ENCODE assay signal across 11 cellular contexts in the genomic region with DNA sequence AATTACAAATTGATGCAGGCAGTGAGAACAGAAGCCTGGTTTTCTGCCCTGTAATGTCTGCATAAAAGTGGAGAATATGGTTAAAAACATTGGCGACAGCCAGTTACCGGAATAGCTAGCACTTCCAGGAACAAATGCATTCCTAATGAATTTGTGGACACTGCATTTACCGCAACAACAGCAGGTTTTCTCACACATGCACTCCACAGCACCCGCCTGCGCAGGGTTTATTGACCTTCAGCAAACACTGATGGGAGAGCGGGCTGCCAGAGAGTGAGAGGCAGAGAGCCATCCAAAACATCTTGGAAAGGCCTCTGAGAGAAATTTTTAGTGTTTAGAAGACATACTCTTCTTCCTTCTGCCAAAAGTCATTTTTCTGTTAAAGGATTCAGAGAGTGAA.
DNase-seq lines count a peak whose midpoint lies in the region; ATAC-seq and TF ChIP-seq lines count a peak whose summit lies in the region.
"Had no signal": no experiment of that assay in that cellular context is flagged by ENCODE, and none has a peak within 500 bp of the region (broad histone marks: within the 10 kb centered on the region; RNA-seq: fewer than 3 reads in every experiment).

No MANE protein-coding gene starts in this region.

- peak overlapping the region; percentile 14 for H3K27ac Mint-ChIP-seq in activated naive CD8-positive, alpha-beta T cell treated with anti-CD3 and anti-CD28 coated beads, Interleukin-2, amount 50 U/mL, for 24 hours
- H3K27ac Mint-ChIP-seq in activated naive CD8-positive, alpha-beta T cell treated with anti-CD3 and anti-CD28 coated beads for 36 hours, result no peak overlapping the region
- H3K27ac Mint-ChIP-seq: activated naive CD4-positive, alpha-beta T cell treated with anti-CD3 and anti-CD28 coated beads for 36 hours had no signal

- H3K27ac ChIP-seq in lower lobe of right lung, result no peak overlapping the region
- H3K27ac ChIP-seq in upper lobe of right lung, result no peak overlapping the region
- no peak overlapping the region for H3K27ac ChIP-seq in uterus
- no peak overlapping the region for H3K27ac ChIP-seq in adrenal gland

- DNase-seq in activated naive CD8-positive, alpha-beta T cell treated with anti-CD3 and anti-CD28 coated beads, Interleukin-2, amount 50 U/mL, for 24 hours, result no peak
- DNase-seq in activated naive CD8-positive, alpha-beta T cell treated with anti-CD3 and anti-CD28 coated beads for 36 hours, result no peak
- DNase-seq in astrocyte of the spinal cord (ENCODE audit: low read depth, low spot score) (peak; percentile 85), lower lobe of right lung (peak; percentile 57), upper lobe of right lung (peak; percentile 68), uterus (no peak), Right ventricle myocardium inferior (ENCODE audit: missing footprints) (no peak), adrenal gland (no peak)
- DNase-seq: activated naive CD4-positive, alpha-beta T cell treated with anti-CD3 and anti-CD28 coated beads for 36 hours; HCEC 1CT; NCI-H1105 had no signal

- no peak overlapping the region for H3K4me3 Mint-ChIP-seq in activated naive CD8-positive, alpha-beta T cell treated with anti-CD3 and anti-CD28 coated beads, Interleukin-2, amount 50 U/mL, for 24 hours
- H3K4me3 Mint-ChIP-seq in activated naive CD8-positive, alpha-beta T cell treated with anti-CD3 and anti-CD28 coated beads for 36 hours, result no peak overlapping the region
- H3K4me3 Mint-ChIP-seq: activated naive CD4-positive, alpha-beta T cell treated with anti-CD3 and anti-CD28 coated beads for 36 hours had no signal

- in situ Hi-C loops in astrocyte of the spinal cord (cut with HindIII; ENCODE audit: low sequenced_read_pairs), result no loop called here

- H3K36me3 ChIP-seq in lower lobe of right lung (no peaks in the 10 kb centered on the region), upper lobe of right lung (no peaks in the 10 kb centered on the region), uterus (no peaks in the 10 kb centered on the region), adrenal gland (replicated peaks in 1 of 2) (no peaks in the 10 kb centered on the region)

- H3K9me3 Mint-ChIP-seq in activated naive CD8-positive, alpha-beta T cell treated with anti-CD3 and anti-CD28 coated beads, Interleukin-2, amount 50 U/mL, for 24 hours, result peaks cover 9% of the 10 kb centered on the region
- no peaks in the 10 kb centered on the region for H3K9me3 Mint-ChIP-seq in activated naive CD8-positive, alpha-beta T cell treated with anti-CD3 and anti-CD28 coated beads for 36 hours
- H3K9me3 Mint-ChIP-seq: activated naive CD4-positive, alpha-beta T cell treated with anti-CD3 and anti-CD28 coated beads for 36 hours had no signal

- intact Hi-C loops in lower lobe of right lung (cut with DNase I), result no loop called here
- intact Hi-C loops in upper lobe of right lung (cut with DNase I), result no loop called here
- intact Hi-C loops in uterus (cut with DNase I; ENCODE audit: low total_unique reads), result no loop called here
- intact Hi-C loops in Right ventricle myocardium inferior (cut with DNase I), result no loop called here
- intact Hi-C loops in adrenal gland (cut with DNase I), result no loop called here

- TF ChIP-seq POLR2A in uterus (IDR thresholded peaks at IDR 0.05) (no peak), adrenal gland (IDR thresholded peaks at IDR 0.05) (no peak)

- H3K36me3 Mint-ChIP-seq in activated naive CD8-positive, alpha-beta T cell treated with anti-CD3 and anti-CD28 coated beads, Interleukin-2, amount 50 U/mL, for 24 hours (ENCODE audit: low read depth), result no peaks in the 10 kb centered on the region
- H3K36me3 Mint-ChIP-seq in activated naive CD8-positive, alpha-beta T cell treated with anti-CD3 and anti-CD28 coated beads for 36 hours, result no peaks in the 10 kb centered on the region

- H3K4me3 ChIP-seq in astrocyte of the spinal cord (ENCODE audit: low read depth, low read length), result no peak overlapping the region
- H3K4me3 ChIP-seq in lower lobe of right lung, result no peak overlapping the region
- no peak overlapping the region for H3K4me3 ChIP-seq in upper lobe of right lung
- no peak overlapping the region for H3K4me3 ChIP-seq in uterus
- H3K4me3 ChIP-seq in adrenal gland, result no peak overlapping the region

- H3K9me3 ChIP-seq in lower lobe of right lung, result no peaks in the 10 kb centered on the region
- H3K9me3 ChIP-seq in upper lobe of right lung, result no peaks in the 10 kb centered on the region
- no peaks in the 10 kb centered on the region for H3K9me3 ChIP-seq in uterus
- H3K9me3 ChIP-seq in adrenal gland (replicated peaks in 1 of 3), result no peaks in the 10 kb centered on the region

- H3K4me1 ChIP-seq in lower lobe of right lung (no peaks in the 10 kb centered on the region), upper lobe of right lung (peaks cover 20% of the 10 kb centered on the region), uterus (peaks cover 0 to 4% of the 10 kb centered on the region in 2 donors), adrenal gland (replicated peaks in 1 of 2) (no peaks in the 10 kb centered on the region)

- H3K4me1 Mint-ChIP-seq in activated naive CD8-positive, alpha-beta T cell treated with anti-CD3 and anti-CD28 coated beads, Interleukin-2, amount 50 U/mL, for 24 hours, result peaks cover 34% of the 10 kb centered on the region
- peaks cover 16% of the 10 kb centered on the region for H3K4me1 Mint-ChIP-seq in activated naive CD8-positive, alpha-beta T cell treated with anti-CD3 and anti-CD28 coated beads for 36 hours

- H3K27me3 ChIP-seq in lower lobe of right lung (ENCODE audit: low read depth) (no peaks in the 10 kb centered on the region), upper lobe of right lung (no peaks in the 10 kb centered on the region), uterus (no peaks in the 10 kb centered on the region), adrenal gland (no peaks in the 10 kb centered on the region)

- WGBS in adrenal gland, 4 donors, result 56 to 72% (median 70%) methylated on average over 6 of the region's 6 CpGs

- TF ChIP-seq CTCF in astrocyte of the spinal cord (IDR thresholded peaks at IDR 0.05; ENCODE audit: low read depth, low read length) (no peak), lower lobe of right lung (IDR thresholded peaks at IDR 0.05) (no peak), upper lobe of right lung (IDR thresholded peaks at IDR 0.05) (no peak), uterus (IDR thresholded peaks at IDR 0.05) (no peak), adrenal gland (IDR thresholded peaks at IDR 0.05) (no peak)

- ATAC-seq in activated naive CD8-positive, alpha-beta T cell treated with anti-CD3 and anti-CD28 coated beads, Interleukin-2, amount 50 U/mL, for 24 hours, result no peak
- ATAC-seq in lower lobe of right lung, result peak; percentile 77 to 95
- ATAC-seq in upper lobe of right lung, result peak; percentile 84
- ATAC-seq in Right ventricle myocardium inferior, result no peak

- no peaks in the 10 kb centered on the region for H3K27me3 Mint-ChIP-seq in activated naive CD8-positive, alpha-beta T cell treated with anti-CD3 and anti-CD28 coated beads, Interleukin-2, amount 50 U/mL, for 24 hours
- H3K27me3 Mint-ChIP-seq in activated naive CD8-positive, alpha-beta T cell treated with anti-CD3 and anti-CD28 coated beads for 36 hours, result no peaks in the 10 kb centered on the region

Comparison
In these comparisons a context has a peak if more than half of its experiments do, and no peak if none do; other contexts are left out.
1. ATAC-seq: peak in lower lobe of right lung (2 of 2) and upper lobe of right lung (single experiment); none in activated naive CD8-positive, alpha-beta T cell treated with anti-CD3 and anti-CD28 coated beads, Interleukin-2, amount 50 U/mL, for 24 hours (single experiment) and Right ventricle myocardium inferior (single experiment).
2. DNase-seq: peak in astrocyte of the spinal cord (single experiment), lower lobe of right lung (single experiment) and upper lobe of right lung (single experiment); none in activated naive CD8-positive, alpha-beta T cell treated with anti-CD3 and anti-CD28 coated beads, Interleukin-2, amount 50 U/mL, for 24 hours (single experiment), activated naive CD8-positive, alpha-beta T cell treated with anti-CD3 and anti-CD28 coated beads for 36 hours (single experiment), uterus (0 of 2), Right ventricle myocardium inferior (single experiment) and adrenal gland (0 of 7).